2 cellular contexts compared by ENCODE assay signal in genomic region chr2:137896467-137896866, GRCh38.
A peak's percentile ranks its signal among the peaks of the same experiment; 100 is the strongest.
TF ChIP-seq lines count a peak whose summit lies in the region.

No MANE protein-coding gene starts in this region.

TF ChIP-seq in HepG2, 621 proteins besides CTCF, POLR2A, EP300 and RAD21:
- peak; percentile 56 to 73; a peak in 3 of 4 replicates for TF ChIP-seq MAFK (conservative IDR thresholded peaks at IDR 0.05 in 1 of 2, IDR thresholded peaks at IDR 0.05 in 1 of 2; ENCODE audit: low read length in 2 of 2)
- no peak for TF ChIP-seq ZXDC (CRISPR knock-in tag; IDR thresholded peaks at IDR 0.05)
- no peak for TF ChIP-seq TMF1 (CRISPR knock-in tag; IDR thresholded peaks at IDR 0.05; ENCODE audit: low read depth)
- peak; percentile 73 for TF ChIP-seq MAFF (IDR thresholded peaks at IDR 0.05; ENCODE audit: low read depth, low read length)
- TF ChIP-seq ATF2 (CRISPR knock-in tag; IDR thresholded peaks at IDR 0.05): no peak

TF ChIP-seq in IMR-90, 13 proteins besides CTCF, POLR2A, EP300 and RAD21:
- peak; percentile 36; the same call in 1 of the 2 replicates for TF ChIP-seq MAFK (IDR thresholded peaks at IDR 0.05; ENCODE audit: low read depth, low read length)
- no peak for TF ChIP-seq RCOR1 (IDR thresholded peaks at IDR 0.05; ENCODE audit: insufficient replicate concordance, low read length)
